Comparison of ENCODE assay signal across 1 cellular context in the genomic region with DNA sequence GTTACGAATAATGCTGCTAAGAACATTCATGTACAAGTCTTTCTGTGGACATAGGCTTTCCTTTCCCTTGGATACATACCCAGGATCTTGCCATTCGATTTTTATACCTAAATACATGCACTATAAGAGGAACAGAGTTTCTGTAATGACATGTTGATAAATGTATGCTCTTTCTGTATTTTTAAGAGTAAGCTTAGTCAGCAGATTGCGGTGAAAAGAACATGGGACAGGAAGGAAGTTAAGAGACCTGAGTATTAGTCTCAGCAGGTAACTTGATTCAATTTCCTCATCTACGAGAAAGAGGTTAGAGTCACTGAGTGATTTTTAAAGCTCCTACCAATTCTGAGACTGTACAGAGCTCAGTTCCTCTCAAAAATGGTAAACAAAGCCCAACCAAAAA.
TF ChIP-seq lines count a peak whose summit lies in the region.

No MANE protein-coding gene starts in this region.

TF ChIP-seq in K562, 482 proteins besides CTCF, POLR2A, EP300 and RAD21 (continued from another document):
- TF ChIP-seq ZBTB43 (CRISPR knock-in tag; IDR thresholded peaks at IDR 0.05) (no peak), CREM (IDR thresholded peaks at IDR 0.05; ENCODE audit: low read depth) (no peak), GMEB1 (CRISPR knock-in tag; IDR thresholded peaks at IDR 0.05) (no peak), SMAD4 (CRISPR knock-in tag; conservative IDR thresholded peaks at IDR 0.05) (no peak), ZNF263 (CRISPR knock-in tag; IDR thresholded peaks at IDR 0.05; ENCODE audit: borderline replicate concordance) (no peak), RNF2 (IDR thresholded peaks at IDR 0.05) (no peak), EP400 (IDR thresholded peaks at IDR 0.05) (peak; percentile 15; the same call in 1 of the 2 replicates), HSF4 (CRISPR knock-in tag; IDR thresholded peaks at IDR 0.05; ENCODE audit: borderline replicate concordance) (no peak), MAFK (IDR thresholded peaks at IDR 0.05; ENCODE audit: low read length) (peak; percentile 90), TAL1 (IDR thresholded peaks at IDR 0.05) (no peak), ZNF282 (CRISPR knock-in tag; IDR thresholded peaks at IDR 0.05) (no peak), IRF2 (CRISPR knock-in tag; IDR thresholded peaks at IDR 0.05) (no peak), GTF3C2 (IDR thresholded peaks at IDR 0.05; ENCODE audit: borderline replicate concordance, extremely low read depth, insufficient read length) (no peak), ZNF764 (CRISPR knock-in tag; IDR thresholded peaks at IDR 0.05; ENCODE audit: low read depth) (no peak), ZNF212 (CRISPR knock-in tag; IDR thresholded peaks at IDR 0.05) (no peak), E2F4 (CRISPR knock-in tag; IDR thresholded peaks at IDR 0.05; ENCODE audit: low read depth) (no peak), ZNF696 (CRISPR knock-in tag; conservative IDR thresholded peaks at IDR 0.05) (no peak), SAFB2 (IDR thresholded peaks at IDR 0.05; ENCODE audit: borderline replicate concordance, low read depth, low read length, severe bottlenecking) (no peak), CBX8 (IDR thresholded peaks at IDR 0.05; ENCODE audit: borderline replicate concordance, extremely low read depth, low read depth, low read length, poor library complexity, severe bottlenecking) (no peak), ZSCAN29 (IDR thresholded peaks at IDR 0.05) (no peak), ARID1B (IDR thresholded peaks at IDR 0.05) (0 out of 2 replicates have a peak, but pooled peaks have one; percentile 7), C11orf30 (IDR thresholded peaks at IDR 0.05; ENCODE audit: low read depth) (peak; percentile 96), MEF2D (tag; conservative IDR thresholded peaks at IDR 0.05; ENCODE audit: low read depth) (no peak), ZNF12 (CRISPR knock-in tag; IDR thresholded peaks at IDR 0.05) (no peak), CCNT2 (IDR thresholded peaks at IDR 0.05; ENCODE audit: borderline replicate concordance, extremely low read depth, insufficient read length, low read depth, low read length) (no peak), NFIC (IDR thresholded peaks at IDR 0.05) (0 out of 2 replicates have a peak, but pooled peaks have one; percentile 7), MAFF (IDR thresholded peaks at IDR 0.05; ENCODE audit: low read length) (peak; percentile 92), FOXA1 (IDR thresholded peaks at IDR 0.05; ENCODE audit: borderline replicate concordance) (no peak), JUND (IDR thresholded peaks at IDR 0.05; ENCODE audit: borderline replicate concordance, low read depth, low read length) (no peak), JUND (tag; IDR thresholded peaks at IDR 0.05; ENCODE audit: borderline replicate concordance, low read depth, low read length) (no peak), FOXA3 (CRISPR knock-in tag; conservative IDR thresholded peaks at IDR 0.05 in 1 of 2, IDR thresholded peaks at IDR 0.05 in 1 of 2) (no peak), FIP1L1 (IDR thresholded peaks at IDR 0.05; ENCODE audit: low read depth, low read length, poor library complexity, severe bottlenecking) (no peak), KDM2B (CRISPR knock-in tag; IDR thresholded peaks at IDR 0.05) (no peak)
- TF ChIP-seq, protein P1, sequence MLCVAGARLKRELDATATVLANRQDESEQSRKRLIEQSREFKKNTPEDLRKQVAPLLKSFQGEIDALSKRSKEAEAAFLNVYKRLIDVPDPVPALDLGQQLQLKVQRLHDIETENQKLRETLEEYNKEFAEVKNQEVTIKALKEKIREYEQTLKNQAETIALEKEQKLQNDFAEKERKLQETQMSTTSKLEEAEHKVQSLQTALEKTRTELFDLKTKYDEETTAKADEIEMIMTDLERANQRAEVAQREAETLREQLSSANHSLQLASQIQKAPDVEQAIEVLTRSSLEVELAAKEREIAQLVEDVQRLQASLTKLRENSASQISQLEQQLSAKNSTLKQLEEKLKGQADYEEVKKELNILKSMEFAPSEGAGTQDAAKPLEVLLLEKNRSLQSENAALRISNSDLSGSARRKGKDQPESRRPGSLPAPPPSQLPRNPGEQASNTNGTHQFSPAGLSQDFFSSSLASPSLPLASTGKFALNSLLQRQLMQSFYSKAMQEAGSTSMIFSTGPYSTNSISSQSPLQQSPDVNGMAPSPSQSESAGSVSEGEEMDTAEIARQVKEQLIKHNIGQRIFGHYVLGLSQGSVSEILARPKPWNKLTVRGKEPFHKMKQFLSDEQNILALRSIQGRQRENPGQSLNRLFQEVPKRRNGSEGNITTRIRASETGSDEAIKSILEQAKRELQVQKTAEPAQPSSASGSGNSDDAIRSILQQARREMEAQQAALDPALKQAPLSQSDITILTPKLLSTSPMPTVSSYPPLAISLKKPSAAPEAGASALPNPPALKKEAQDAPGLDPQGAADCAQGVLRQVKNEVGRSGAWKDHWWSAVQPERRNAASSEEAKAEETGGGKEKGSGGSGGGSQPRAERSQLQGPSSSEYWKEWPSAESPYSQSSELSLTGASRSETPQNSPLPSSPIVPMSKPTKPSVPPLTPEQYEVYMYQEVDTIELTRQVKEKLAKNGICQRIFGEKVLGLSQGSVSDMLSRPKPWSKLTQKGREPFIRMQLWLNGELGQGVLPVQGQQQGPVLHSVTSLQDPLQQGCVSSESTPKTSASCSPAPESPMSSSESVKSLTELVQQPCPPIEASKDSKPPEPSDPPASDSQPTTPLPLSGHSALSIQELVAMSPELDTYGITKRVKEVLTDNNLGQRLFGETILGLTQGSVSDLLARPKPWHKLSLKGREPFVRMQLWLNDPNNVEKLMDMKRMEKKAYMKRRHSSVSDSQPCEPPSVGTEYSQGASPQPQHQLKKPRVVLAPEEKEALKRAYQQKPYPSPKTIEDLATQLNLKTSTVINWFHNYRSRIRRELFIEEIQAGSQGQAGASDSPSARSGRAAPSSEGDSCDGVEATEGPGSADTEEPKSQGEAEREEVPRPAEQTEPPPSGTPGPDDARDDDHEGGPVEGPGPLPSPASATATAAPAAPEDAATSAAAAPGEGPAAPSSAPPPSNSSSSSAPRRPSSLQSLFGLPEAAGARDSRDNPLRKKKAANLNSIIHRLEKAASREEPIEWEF (CRISPR knock-in tag; IDR thresholded peaks at IDR 0.05) = no peak
- TF ChIP-seq, protein P2, sequence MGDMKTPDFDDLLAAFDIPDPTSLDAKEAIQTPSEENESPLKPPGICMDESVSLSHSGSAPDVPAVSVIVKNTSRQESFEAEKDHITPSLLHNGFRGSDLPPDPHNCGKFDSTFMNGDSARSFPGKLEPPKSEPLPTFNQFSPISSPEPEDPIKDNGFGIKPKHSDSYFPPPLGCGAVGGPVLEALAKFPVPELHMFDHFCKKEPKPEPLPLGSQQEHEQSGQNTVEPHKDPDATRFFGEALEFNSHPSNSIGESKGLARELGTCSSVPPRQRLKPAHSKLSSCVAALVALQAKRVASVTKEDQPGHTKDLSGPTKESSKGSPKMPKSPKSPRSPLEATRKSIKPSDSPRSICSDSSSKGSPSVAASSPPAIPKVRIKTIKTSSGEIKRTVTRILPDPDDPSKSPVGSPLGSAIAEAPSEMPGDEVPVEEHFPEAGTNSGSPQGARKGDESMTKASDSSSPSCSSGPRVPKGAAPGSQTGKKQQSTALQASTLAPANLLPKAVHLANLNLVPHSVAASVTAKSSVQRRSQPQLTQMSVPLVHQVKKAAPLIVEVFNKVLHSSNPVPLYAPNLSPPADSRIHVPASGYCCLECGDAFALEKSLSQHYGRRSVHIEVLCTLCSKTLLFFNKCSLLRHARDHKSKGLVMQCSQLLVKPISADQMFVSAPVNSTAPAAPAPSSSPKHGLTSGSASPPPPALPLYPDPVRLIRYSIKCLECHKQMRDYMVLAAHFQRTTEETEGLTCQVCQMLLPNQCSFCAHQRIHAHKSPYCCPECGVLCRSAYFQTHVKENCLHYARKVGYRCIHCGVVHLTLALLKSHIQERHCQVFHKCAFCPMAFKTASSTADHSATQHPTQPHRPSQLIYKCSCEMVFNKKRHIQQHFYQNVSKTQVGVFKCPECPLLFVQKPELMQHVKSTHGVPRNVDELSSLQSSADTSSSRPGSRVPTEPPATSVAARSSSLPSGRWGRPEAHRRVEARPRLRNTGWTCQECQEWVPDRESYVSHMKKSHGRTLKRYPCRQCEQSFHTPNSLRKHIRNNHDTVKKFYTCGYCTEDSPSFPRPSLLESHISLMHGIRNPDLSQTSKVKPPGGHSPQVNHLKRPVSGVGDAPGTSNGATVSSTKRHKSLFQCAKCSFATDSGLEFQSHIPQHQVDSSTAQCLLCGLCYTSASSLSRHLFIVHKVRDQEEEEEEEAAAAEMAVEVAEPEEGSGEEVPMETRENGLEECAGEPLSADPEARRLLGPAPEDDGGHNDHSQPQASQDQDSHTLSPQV (IDR thresholded peaks at IDR 0.05) = 0 out of 2 replicates have a peak, but pooled peaks have one; percentile 19
- TF ChIP-seq, protein P3, sequence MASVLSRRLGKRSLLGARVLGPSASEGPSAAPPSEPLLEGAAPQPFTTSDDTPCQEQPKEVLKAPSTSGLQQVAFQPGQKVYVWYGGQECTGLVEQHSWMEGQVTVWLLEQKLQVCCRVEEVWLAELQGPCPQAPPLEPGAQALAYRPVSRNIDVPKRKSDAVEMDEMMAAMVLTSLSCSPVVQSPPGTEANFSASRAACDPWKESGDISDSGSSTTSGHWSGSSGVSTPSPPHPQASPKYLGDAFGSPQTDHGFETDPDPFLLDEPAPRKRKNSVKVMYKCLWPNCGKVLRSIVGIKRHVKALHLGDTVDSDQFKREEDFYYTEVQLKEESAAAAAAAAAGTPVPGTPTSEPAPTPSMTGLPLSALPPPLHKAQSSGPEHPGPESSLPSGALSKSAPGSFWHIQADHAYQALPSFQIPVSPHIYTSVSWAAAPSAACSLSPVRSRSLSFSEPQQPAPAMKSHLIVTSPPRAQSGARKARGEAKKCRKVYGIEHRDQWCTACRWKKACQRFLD (CRISPR knock-in tag; IDR thresholded peaks at IDR 0.05) = no peak
